In genomic region chr1:15154480-15155036, GRCh38 we compare ENCODE assay signal across 8 cellular contexts. TPM values are rescaled to one million over a fixed set of nuclear protein-coding genes. Genes with fewer than 3 reads are reported as not detected.
DNase-seq lines count a peak whose midpoint lies in the region; ATAC-seq and TF ChIP-seq lines count a peak whose summit lies in the region.

No MANE protein-coding gene starts in this region.

- H3K9me3 ChIP-seq in AG04450 (ENCODE audit: control insufficient read depth, insufficient read depth, low read length), result no peaks in the 10 kb centered on the region; the same call in 1 of the 2 replicates
- no peaks in the 10 kb centered on the region for H3K9me3 ChIP-seq in HUES48 (ENCODE audit: control insufficient read depth, insufficient read depth, low read length)
- H3K9me3 ChIP-seq in lung (ENCODE audit: control insufficient read depth in 2 of 2, insufficient read depth in 1 of 2, low read length in 1 of 2), result no peaks in the 10 kb centered on the region

- CTCF ChIA-PET in AG04450 (lab: Charles Lee), result interaction anchor here (0.6 to 2.4 kb wide), 3 partner anchors 11 to 100 kb away, joined by 3 to 8 read pairs (median 3); no protein-coding TSS in a partner anchor

- no peak for TF ChIP-seq CTCF in AG04450 (IDR thresholded peaks at IDR 0.05; ENCODE audit: low read depth, low read length)
- no peak for TF ChIP-seq CTCF in chondrocyte (IDR thresholded peaks at IDR 0.05)
- TF ChIP-seq CTCF in lung (IDR thresholded peaks at IDR 0.05; ENCODE audit: control extremely low read depth, extremely low read depth), result no peak

- H3K4me1 Mint-ChIP-seq in chondrocyte (ENCODE audit: low read depth), result peaks cover 12% of the 10 kb centered on the region

- no peak overlapping the region for H3K9ac ChIP-seq in HUES48 (ENCODE audit: low read depth, low read length)

- H3K27ac ChIP-seq in AG04450 (ENCODE audit: low read depth, low read length), result peak overlapping the region; percentile 39
- no peak overlapping the region for H3K27ac ChIP-seq in HUES48 (ENCODE audit: low read depth, low read length)
- peak overlapping the region in 1 of 2 donors; percentile 91 for H3K27ac ChIP-seq in lung (ENCODE audit: low read depth in 1 of 2, low read length in 1 of 2)
- no peak overlapping the region for H3K27ac ChIP-seq in urinary bladder (ENCODE audit: low read depth)

- no peak for ATAC-seq in lung (ENCODE audit: insufficient read depth, low FRiP score)

- WGBS in lung, 2 donors, result 2 to 6% methylated on average over 37 of the region's 37 CpGs
- WGBS in urinary bladder, result 3% methylated on average over 37 of the region's 37 CpGs

- peaks cover 16% of the 10 kb centered on the region for H3K27me3 Mint-ChIP-seq in chondrocyte (ENCODE audit: low read depth)

- no peak for DNase-seq in AG04450 (ENCODE audit: low read depth, low spot score)
- DNase-seq in chondrocyte (ENCODE audit: low spot score), result no peak
- DNase-seq in lung (ENCODE audit: low spot score), result no peak
- DNase-seq in cerebellum (ENCODE audit: low spot score), result no peak
- no peak for DNase-seq in NCI-H146 treated with DMSO at 0.1 percent for 48 hours (lab: John Stamatoyannopoulos, UW; ENCODE audit: unreplicated experiment)
- no peak for DNase-seq in H4 (ENCODE audit: low spot score)

- peak overlapping the region; percentile 64 for H3K4me3 Mint-ChIP-seq in chondrocyte (ENCODE audit: unreplicated experiment)

- POLR2A ChIA-PET in AG04450 (lab: Yijun Ruan, JAX), result interaction anchor here (2.5 kb wide), 1 partner anchor 13 kb away, joined by 13 read pairs; no protein-coding TSS in a partner anchor

- H3K4me1 ChIP-seq in HUES48 (ENCODE audit: control insufficient read depth, insufficient read depth, low read length) (peaks cover 10% of the 10 kb centered on the region), lung (ENCODE audit: control insufficient read depth in 2 of 2, insufficient read depth in 2 of 2, low read length in 2 of 2) (peaks cover 0 to 21% of the 10 kb centered on the region in 2 donors), urinary bladder (ENCODE audit: insufficient read depth) (no peaks in the 10 kb centered on the region)

- H3K27me3 ChIP-seq in AG04450 (ENCODE audit: control insufficient read depth, insufficient read depth, low read length) (peaks cover 5% of the 10 kb centered on the region), HUES48 (ENCODE audit: control insufficient read depth, insufficient read depth, low read length) (peaks cover 29% of the 10 kb centered on the region), lung (ENCODE audit: control insufficient read depth, insufficient read depth) (no peaks in the 10 kb centered on the region)

- peaks cover 4% of the 10 kb centered on the region for H3K9me3 Mint-ChIP-seq in chondrocyte (ENCODE audit: low read depth)

- H3K27ac Mint-ChIP-seq in chondrocyte (ENCODE audit: unreplicated experiment), result no peak overlapping the region

- peaks cover 3% of the 10 kb centered on the region for H3K36me3 Mint-ChIP-seq in chondrocyte (ENCODE audit: low read depth)

- H3K36me3 ChIP-seq in HUES48 (ENCODE audit: control insufficient read depth, insufficient read depth, low read length) (no peaks in the 10 kb centered on the region), lung (ENCODE audit: control insufficient read depth in 2 of 2, insufficient read depth in 2 of 2, low read length in 2 of 2) (no peaks in the 10 kb centered on the region), urinary bladder (ENCODE audit: insufficient read depth) (no peaks in the 10 kb centered on the region)

- H3K4me3 ChIP-seq in AG04450 (ENCODE audit: low read depth, low read length), result peak overlapping the region; percentile 71
- peak overlapping the region; percentile 75 for H3K4me3 ChIP-seq in HUES48 (ENCODE audit: low read depth, low read length)
- H3K4me3 ChIP-seq in lung, result peak overlapping the region; percentile 69
- peak overlapping the region; percentile 62 for H3K4me3 ChIP-seq in urinary bladder (ENCODE audit: low read depth, low read length)

RNA-seq across cellular contexts. Expression of gene TMEM51, which starts 1.0 kb away (rescaled TPM):
- polyA plus RNA-seq in AG04450 (2011; rRNA removed) (25.5 and 28.6 TPM in 2 replicates), lung (10 to 100 TPM in 1 of 2 donors, 1 to 10 TPM in 1; 9.3 to 17.8 TPM), urinary bladder (21.5 TPM)
- 9.0 and 13.6 TPM in 2 replicates for polyA minus RNA-seq in AG04450 (2011; rRNA and poly(A)+ RNA removed)
- total RNA-seq in chondrocyte (0.82 to 1.9 TPM (median 1.8 TPM) in 3 replicates), lung (10 to 100 TPM in 1 of 2 donors, 1 to 10 TPM in 1; 7.7 to 15.1 TPM), urinary bladder (15.9 TPM), cerebellum (4.7 TPM)
- total RNA-seq in H4 (2014; rRNA removed; shearing (Covaris generic)), result 3.0 and 5.8 TPM in 2 replicates
